ENCODE assay signal across 11 cellular contexts in genomic region chr13:94351292-94352000, GRCh38.
DNase-seq lines count a peak whose midpoint lies in the region; ATAC-seq and TF ChIP-seq lines count a peak whose summit lies in the region.
"Had no signal": no experiment of that assay in that cellular context is flagged by ENCODE, and none has a peak within 500 bp of the region (broad histone marks: within the 10 kb centered on the region; RNA-seq: fewer than 3 reads in every experiment).

No MANE protein-coding gene starts in this region.

- no peaks in the 10 kb centered on the region for H3K36me3 Mint-ChIP-seq in activated T-cell treated with anti-CD3 and anti-CD28 coated beads, Interleukin-2, amount 50 U/mL, for 72 hours (ENCODE audit: insufficient read depth in 2 of 2)

- TF ChIP-seq CTCF in kidney epithelial cell (IDR thresholded peaks at IDR 0.05; ENCODE audit: insufficient read depth, low read length, poor library complexity, severe bottlenecking): no peak

- peak overlapping the region; percentile 79 for H3K27ac Mint-ChIP-seq in activated T-cell treated with anti-CD3 and anti-CD28 coated beads, Interleukin-2, amount 50 U/mL, for 72 hours

- DNase-seq in EL (peak; percentile 71), kidney epithelial cell (ENCODE audit: low read depth) (peak; percentile 77), DMS79 treated with DMSO at 0.1 percent for 48 hours (lab: John Stamatoyannopoulos, UW) (no peak)
- DNase-seq in activated T-cell treated with anti-CD3 and anti-CD28 coated beads, Interleukin-2, amount 50 U/mL, for 72 hours: peak in 1 of 2 donors; percentile 36
- DNase-seq: dorsolateral prefrontal cortex; left colon; stimulated activated naive CD4-positive, alpha-beta T cell had no signal

- H3K36me3 ChIP-seq in kidney epithelial cell (ENCODE audit: control insufficient read depth, insufficient read depth, low read length): no peaks in the 10 kb centered on the region

- H3K27me3 Mint-ChIP-seq in activated T-cell treated with anti-CD3 and anti-CD28 coated beads, Interleukin-2, amount 50 U/mL, for 72 hours (ENCODE audit: low read depth): peaks cover 19% of the 10 kb centered on the region

- H3K4me1 Mint-ChIP-seq in activated T-cell treated with anti-CD3 and anti-CD28 coated beads, Interleukin-2, amount 50 U/mL, for 72 hours (ENCODE audit: low read depth): peaks cover 34% of the 10 kb centered on the region

- ATAC-seq in HG03103 (IDR thresholded peaks at IDR 0.05; ENCODE audit: low read depth, unreplicated experiment): peak; percentile 58
- peak; percentile 76 to 84 for ATAC-seq in activated T-cell treated with anti-CD3 and anti-CD28 coated beads, Interleukin-2, amount 50 U/mL, for 72 hours (replicated peaks in 1 of 2)
- ATAC-seq in HG02678 (IDR thresholded peaks at IDR 0.05; ENCODE audit: unreplicated experiment): no peak
- ATAC-seq in HG03460 (IDR thresholded peaks at IDR 0.05; ENCODE audit: unreplicated experiment): no peak
- no peak for ATAC-seq in HG02884 (IDR thresholded peaks at IDR 0.05; ENCODE audit: unreplicated experiment)
- ATAC-seq: left colon had no signal

- H3K9me3 Mint-ChIP-seq in activated T-cell treated with anti-CD3 and anti-CD28 coated beads, Interleukin-2, amount 50 U/mL, for 72 hours: no peaks in the 10 kb centered on the region

- H3K4me3 ChIP-seq in kidney epithelial cell (ENCODE audit: low read depth, low read length): no peak overlapping the region
- H3K4me3 ChIP-seq: dorsolateral prefrontal cortex had no signal

- H3K27me3 ChIP-seq in kidney epithelial cell (ENCODE audit: control insufficient read depth, insufficient read depth, low read length): no peaks in the 10 kb centered on the region
- H3K27me3 ChIP-seq: dorsolateral prefrontal cortex had no signal

- peak overlapping the region; percentile 1 to 48 for H3K4me3 Mint-ChIP-seq in activated T-cell treated with anti-CD3 and anti-CD28 coated beads, Interleukin-2, amount 50 U/mL, for 72 hours

Comparison
In these comparisons a context has a peak if more than half of its experiments do, and no peak if none do; other contexts are left out.
1. ATAC-seq: peak in HG03103 (single experiment) and activated T-cell treated with anti-CD3 and anti-CD28 coated beads, Interleukin-2, amount 50 U/mL, for 72 hours (2 of 2); none in HG02678 (single experiment), HG03460 (single experiment) and HG02884 (single experiment).